ENCODE assay signal across 18 cellular contexts in genomic region chr17:18326039-18326438, GRCh38. TPM values are rescaled to one million over a fixed set of nuclear protein-coding genes. Genes with fewer than 3 reads are reported as not detected.
DNase-seq lines count a peak whose midpoint lies in the region; ATAC-seq and TF ChIP-seq lines count a peak whose summit lies in the region.
"Had no signal": no experiment of that assay in that cellular context is flagged by ENCODE, and none has a peak within 500 bp of the region (broad histone marks: within the 10 kb centered on the region; RNA-seq: fewer than 3 reads in every experiment).

No MANE protein-coding gene starts in this region.

- H3K27me3 ChIP-seq in OCI-LY3 (ENCODE audit: low read depth, low read length): no peaks in the 10 kb centered on the region
- H3K27me3 ChIP-seq in left ventricle myocardium inferior (ENCODE audit: low read depth): no peaks in the 10 kb centered on the region

- TF ChIP-seq CTCF in OCI-LY3 (IDR thresholded peaks at IDR 0.05; ENCODE audit: low read depth, low read length) (no peak), left ventricle myocardium inferior (IDR thresholded peaks at IDR 0.05; ENCODE audit: borderline replicate concordance) (no peak)

- H3K4me3 ChIP-seq in OCI-LY3 (ENCODE audit: low read length): no peak overlapping the region
- H3K4me3 ChIP-seq in left ventricle myocardium inferior: no peak overlapping the region

- H4K20me1 ChIP-seq in OCI-LY3 (ENCODE audit: insufficient read depth, low read length): no peaks in the 10 kb centered on the region

- no peaks in the 10 kb centered on the region for H3K79me2 ChIP-seq in OCI-LY3 (ENCODE audit: low read length)

- no peak overlapping the region for H2AFZ ChIP-seq in OCI-LY3 (ENCODE audit: low read depth, low read length)

- no peaks in the 10 kb centered on the region for H3K9me3 Mint-ChIP-seq in activated naive CD4-positive, alpha-beta T cell treated with anti-CD3 and anti-CD28 coated beads, Interleukin-2, amount 50 U/mL, for 72 hours
- H3K9me3 Mint-ChIP-seq in dendritic cell treated with granulocyte-macrophage colony-stimulating factor and Interleukin-4, amounts not matched to agents 40 ng/mL and 50 ng/mL, for 4 days: no peaks in the 10 kb centered on the region
- H3K9me3 Mint-ChIP-seq: CD4-positive, CD25-positive, alpha-beta regulatory T cell; H9 had no signal

- peak; percentile 29 to 73 for ATAC-seq in activated naive CD4-positive, alpha-beta T cell treated with anti-CD3 and anti-CD28 coated beads, Interleukin-2, amount 50 U/mL, for 72 hours
- no peak for ATAC-seq in SK-N-SH treated with all-trans-retinoic acid at 6 μM for 48 hours

- H3K4me1 ChIP-seq in OCI-LY3 (ENCODE audit: low read length) (peaks cover 16% of the 10 kb centered on the region), left ventricle myocardium inferior (peaks cover 6% of the 10 kb centered on the region)
- H3K4me1 ChIP-seq: Caco-2 had no signal

- H3K27ac ChIP-seq in OCI-LY3 (ENCODE audit: low read length) (peak overlapping the region; percentile 11; the same call in 1 of the 2 replicates), left ventricle myocardium inferior (replicated peaks) (no peak overlapping the region)

- peaks cover 5% of the 10 kb centered on the region for H3K36me3 ChIP-seq in OCI-LY3 (replicated peaks; ENCODE audit: low read depth, low read length)
- peaks cover 84% of the 10 kb centered on the region for H3K36me3 ChIP-seq in left ventricle myocardium inferior

- peaks cover 0 to 6% of the 10 kb centered on the region in 2 donors for H3K36me3 Mint-ChIP-seq in activated naive CD4-positive, alpha-beta T cell treated with anti-CD3 and anti-CD28 coated beads, Interleukin-2, amount 50 U/mL, for 72 hours
- H3K36me3 Mint-ChIP-seq in dendritic cell treated with granulocyte-macrophage colony-stimulating factor and Interleukin-4, amounts not matched to agents 40 ng/mL and 50 ng/mL, for 4 days (ENCODE audit: low read depth): peaks cover 99% of the 10 kb centered on the region

- peak overlapping the region; percentile 32 for H3K4me2 ChIP-seq in OCI-LY3 (ENCODE audit: low read length)

- DNase-seq in activated naive CD4-positive, alpha-beta T cell treated with anti-CD3 and anti-CD28 coated beads, Interleukin-2, amount 50 U/mL, for 72 hours (ENCODE audit: low spot score in 2 of 2): no peak
- DNase-seq in activated naive CD4-positive, alpha-beta T cell treated with anti-CD3 and anti-CD28 coated beads, Interleukin-2, amount 50 U/mL, for 16 hours: no peak
- DNase-seq in left ventricle myocardium inferior (no peak), NCI-H226 (no peak)
- DNase-seq: ACHN; AML-193; Caco-2; CD4-positive, CD25-positive, alpha-beta regulatory T cell; EL; H9; IMR-90; NCI-H187; NCI-H345; NCI-H526 treated with DMSO at 0.1 percent for 48 hours had no signal

- no peaks in the 10 kb centered on the region for H3K27me3 Mint-ChIP-seq in dendritic cell treated with granulocyte-macrophage colony-stimulating factor and Interleukin-4, amounts not matched to agents 40 ng/mL and 50 ng/mL, for 4 days
- H3K27me3 Mint-ChIP-seq: CD4-positive, CD25-positive, alpha-beta regulatory T cell had no signal

- intact Hi-C loops in dendritic cell treated with granulocyte-macrophage colony-stimulating factor and Interleukin-4, amounts not matched to agents 40 ng/mL and 50 ng/mL, for 4 days (cut with micrococcal nuclease): no loop called here
- intact Hi-C loops in left ventricle myocardium inferior (cut with micrococcal nuclease): no loop called here

- H3K9ac ChIP-seq in OCI-LY3 (ENCODE audit: low read length): no peak overlapping the region

- H3K9me3 ChIP-seq in OCI-LY3 (ENCODE audit: insufficient read depth, low read length) (no peaks in the 10 kb centered on the region), left ventricle myocardium inferior (replicated peaks) (no peaks in the 10 kb centered on the region)
- H3K9me3 ChIP-seq: Caco-2 had no signal

- no peak overlapping the region for H3K4me3 Mint-ChIP-seq in dendritic cell treated with granulocyte-macrophage colony-stimulating factor and Interleukin-4, amounts not matched to agents 40 ng/mL and 50 ng/mL, for 4 days
- H3K4me3 Mint-ChIP-seq: CD4-positive, CD25-positive, alpha-beta regulatory T cell; H9 had no signal

- peak overlapping the region; percentile 70 to 93 for H3K27ac Mint-ChIP-seq in activated naive CD4-positive, alpha-beta T cell treated with anti-CD3 and anti-CD28 coated beads, Interleukin-2, amount 50 U/mL, for 72 hours
- H3K27ac Mint-ChIP-seq in dendritic cell treated with granulocyte-macrophage colony-stimulating factor and Interleukin-4, amounts not matched to agents 40 ng/mL and 50 ng/mL, for 4 days: peak overlapping the region; percentile 33

- H3K4me1 Mint-ChIP-seq in dendritic cell treated with granulocyte-macrophage colony-stimulating factor and Interleukin-4, amounts not matched to agents 40 ng/mL and 50 ng/mL, for 4 days (ENCODE audit: low read depth): peaks cover 56% of the 10 kb centered on the region
- H3K4me1 Mint-ChIP-seq: H9 had no signal

TF ChIP-seq in SK-N-SH treated with all-trans-retinoic acid at 6 μM for 48 hours, 23 proteins besides CTCF, POLR2A, EP300 and RAD21:
- TF ChIP-seq BACH2 (CRISPR knock-in tag; IDR thresholded peaks at IDR 0.05; ENCODE audit: borderline replicate concordance) (no peak), CSDC2 (CRISPR knock-in tag; IDR thresholded peaks at IDR 0.05) (no peak), ZFP30 (CRISPR knock-in tag; IDR thresholded peaks at IDR 0.05) (no peak), POU6F1 (CRISPR knock-in tag; IDR thresholded peaks at IDR 0.05; ENCODE audit: borderline replicate concordance, low read depth) (no peak), RARB (CRISPR knock-in tag; IDR thresholded peaks at IDR 0.05) (no peak), ZC3H10 (CRISPR knock-in tag; IDR thresholded peaks at IDR 0.05) (no peak), CSRNP3 (CRISPR knock-in tag; IDR thresholded peaks at IDR 0.05) (no peak), ZNF8 (CRISPR knock-in tag; IDR thresholded peaks at IDR 0.05) (no peak), ZFP3 (CRISPR knock-in tag; IDR thresholded peaks at IDR 0.05) (no peak), PATZ1 (CRISPR knock-in tag; IDR thresholded peaks at IDR 0.05; ENCODE audit: borderline replicate concordance) (no peak), GLIS3 (CRISPR knock-in tag; IDR thresholded peaks at IDR 0.05) (no peak)

RNA-seq across cellular contexts. Expression of gene SMCR8, which starts 10.9 kb away (rescaled TPM):
- 10 to 100 TPM; 18.8 to 23.5 TPM for total RNA-seq in activated naive CD4-positive, alpha-beta T cell treated with anti-CD3 and anti-CD28 coated beads, Interleukin-2, amount 50 U/mL, for 72 hours
- 12.3 TPM for total RNA-seq in left ventricle myocardium inferior

RNA-seq across cellular contexts. Expression of gene TOP3A, which starts 11.2 kb away (rescaled TPM):
- 10 to 100 TPM; 78.3 to 97.4 TPM for total RNA-seq in activated naive CD4-positive, alpha-beta T cell treated with anti-CD3 and anti-CD28 coated beads, Interleukin-2, amount 50 U/mL, for 72 hours
- total RNA-seq in left ventricle myocardium inferior: 10.4 TPM

RNA-seq across cellular contexts. Expression of gene SHMT1, which starts 37.3 kb away (rescaled TPM):
- total RNA-seq in activated naive CD4-positive, alpha-beta T cell treated with anti-CD3 and anti-CD28 coated beads, Interleukin-2, amount 50 U/mL, for 72 hours: 10 to 100 TPM; 65.9 to 73.1 TPM
- 6.8 TPM for total RNA-seq in left ventricle myocardium inferior

RNA-seq across cellular contexts. Expression of gene EVPLL, which starts 51.5 kb away (rescaled TPM):
- under 1 TPM in 1 of 2 donors, not detected in 1; 0.54 TPM for total RNA-seq in activated naive CD4-positive, alpha-beta T cell treated with anti-CD3 and anti-CD28 coated beads, Interleukin-2, amount 50 U/mL, for 72 hours
- not detected for total RNA-seq in left ventricle myocardium inferior
- total RNA-seq: Caco-2; CD4-positive, CD25-positive, alpha-beta regulatory T cell; IMR-90; LHCN-M2 had no signal
